8 cellular contexts compared by ENCODE assay signal in the genomic region with DNA sequence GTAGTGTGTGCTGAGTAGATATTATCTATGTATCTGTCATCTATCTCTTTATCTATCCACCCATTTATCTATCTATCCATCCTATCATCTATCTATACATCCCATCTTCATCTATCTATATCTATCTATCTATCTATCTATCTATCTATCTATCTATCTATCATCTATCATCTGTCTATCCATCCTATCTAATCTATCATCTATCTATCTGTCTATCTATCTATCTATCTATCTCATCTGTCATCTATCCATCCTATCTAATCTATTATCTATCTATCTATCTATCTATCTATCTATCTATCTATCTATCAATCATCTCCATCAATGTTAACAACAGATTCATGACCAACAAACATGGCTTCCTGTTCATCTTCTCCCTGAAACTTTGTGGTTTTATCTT.
"Had no signal": no experiment of that assay in that cellular context is flagged by ENCODE, and none has a peak within 500 bp of the region (broad histone marks: within the 10 kb centered on the region; RNA-seq: fewer than 3 reads in every experiment).

No MANE protein-coding gene starts in this region.

- H3K9ac ChIP-seq: GM23248, KMS-11 had no signal

- H3K4me3 ChIP-seq: GM23248 had no signal

- H3K27ac ChIP-seq: GM23248, KMS-11 had no signal

- DNase-seq: GM23248, GOT3, H9, HCEC 1CT, HFFc6, IMR-90, KBM-7 had no signal
